Comparison of ENCODE assay signal across 2 cellular contexts in the genomic region with DNA sequence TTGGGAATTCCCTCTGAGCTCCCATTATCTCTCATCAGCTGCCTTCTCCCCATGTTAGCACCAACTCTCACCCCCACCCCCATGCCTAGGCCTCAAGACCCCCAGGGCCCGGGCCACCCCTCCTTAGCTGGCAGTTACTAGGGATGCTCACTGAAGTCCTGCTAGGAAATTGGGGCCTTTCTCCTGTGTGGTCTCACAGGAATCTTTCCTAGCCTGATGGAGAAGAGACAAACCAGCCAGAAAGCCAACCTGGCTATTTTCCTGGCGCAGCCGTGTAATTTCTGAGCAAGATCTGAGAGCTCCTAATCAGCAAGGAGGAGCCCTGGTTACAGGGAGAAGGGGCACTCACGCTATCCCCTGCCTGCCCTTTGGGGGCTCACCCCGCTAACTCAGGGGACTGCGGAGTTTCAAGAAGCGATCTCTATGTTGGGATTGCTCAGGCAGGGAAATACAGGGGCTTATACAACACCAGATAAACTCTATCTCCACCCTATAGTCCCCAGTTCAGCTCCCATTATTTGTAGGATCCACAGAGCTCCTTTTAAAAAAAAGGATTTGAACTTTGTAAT.
TF ChIP-seq lines count a peak whose summit lies in the region.

No MANE protein-coding gene starts in this region.

TF ChIP-seq in GM23338, 12 proteins besides CTCF, POLR2A, EP300 and RAD21 (continued from another document):
- TF ChIP-seq JUNB (IDR thresholded peaks at IDR 0.05; ENCODE audit: unreplicated experiment) (no peak), NANOG (IDR thresholded peaks at IDR 0.05; ENCODE audit: borderline replicate concordance) (no peak)
- TF ChIP-seq, protein P1, sequence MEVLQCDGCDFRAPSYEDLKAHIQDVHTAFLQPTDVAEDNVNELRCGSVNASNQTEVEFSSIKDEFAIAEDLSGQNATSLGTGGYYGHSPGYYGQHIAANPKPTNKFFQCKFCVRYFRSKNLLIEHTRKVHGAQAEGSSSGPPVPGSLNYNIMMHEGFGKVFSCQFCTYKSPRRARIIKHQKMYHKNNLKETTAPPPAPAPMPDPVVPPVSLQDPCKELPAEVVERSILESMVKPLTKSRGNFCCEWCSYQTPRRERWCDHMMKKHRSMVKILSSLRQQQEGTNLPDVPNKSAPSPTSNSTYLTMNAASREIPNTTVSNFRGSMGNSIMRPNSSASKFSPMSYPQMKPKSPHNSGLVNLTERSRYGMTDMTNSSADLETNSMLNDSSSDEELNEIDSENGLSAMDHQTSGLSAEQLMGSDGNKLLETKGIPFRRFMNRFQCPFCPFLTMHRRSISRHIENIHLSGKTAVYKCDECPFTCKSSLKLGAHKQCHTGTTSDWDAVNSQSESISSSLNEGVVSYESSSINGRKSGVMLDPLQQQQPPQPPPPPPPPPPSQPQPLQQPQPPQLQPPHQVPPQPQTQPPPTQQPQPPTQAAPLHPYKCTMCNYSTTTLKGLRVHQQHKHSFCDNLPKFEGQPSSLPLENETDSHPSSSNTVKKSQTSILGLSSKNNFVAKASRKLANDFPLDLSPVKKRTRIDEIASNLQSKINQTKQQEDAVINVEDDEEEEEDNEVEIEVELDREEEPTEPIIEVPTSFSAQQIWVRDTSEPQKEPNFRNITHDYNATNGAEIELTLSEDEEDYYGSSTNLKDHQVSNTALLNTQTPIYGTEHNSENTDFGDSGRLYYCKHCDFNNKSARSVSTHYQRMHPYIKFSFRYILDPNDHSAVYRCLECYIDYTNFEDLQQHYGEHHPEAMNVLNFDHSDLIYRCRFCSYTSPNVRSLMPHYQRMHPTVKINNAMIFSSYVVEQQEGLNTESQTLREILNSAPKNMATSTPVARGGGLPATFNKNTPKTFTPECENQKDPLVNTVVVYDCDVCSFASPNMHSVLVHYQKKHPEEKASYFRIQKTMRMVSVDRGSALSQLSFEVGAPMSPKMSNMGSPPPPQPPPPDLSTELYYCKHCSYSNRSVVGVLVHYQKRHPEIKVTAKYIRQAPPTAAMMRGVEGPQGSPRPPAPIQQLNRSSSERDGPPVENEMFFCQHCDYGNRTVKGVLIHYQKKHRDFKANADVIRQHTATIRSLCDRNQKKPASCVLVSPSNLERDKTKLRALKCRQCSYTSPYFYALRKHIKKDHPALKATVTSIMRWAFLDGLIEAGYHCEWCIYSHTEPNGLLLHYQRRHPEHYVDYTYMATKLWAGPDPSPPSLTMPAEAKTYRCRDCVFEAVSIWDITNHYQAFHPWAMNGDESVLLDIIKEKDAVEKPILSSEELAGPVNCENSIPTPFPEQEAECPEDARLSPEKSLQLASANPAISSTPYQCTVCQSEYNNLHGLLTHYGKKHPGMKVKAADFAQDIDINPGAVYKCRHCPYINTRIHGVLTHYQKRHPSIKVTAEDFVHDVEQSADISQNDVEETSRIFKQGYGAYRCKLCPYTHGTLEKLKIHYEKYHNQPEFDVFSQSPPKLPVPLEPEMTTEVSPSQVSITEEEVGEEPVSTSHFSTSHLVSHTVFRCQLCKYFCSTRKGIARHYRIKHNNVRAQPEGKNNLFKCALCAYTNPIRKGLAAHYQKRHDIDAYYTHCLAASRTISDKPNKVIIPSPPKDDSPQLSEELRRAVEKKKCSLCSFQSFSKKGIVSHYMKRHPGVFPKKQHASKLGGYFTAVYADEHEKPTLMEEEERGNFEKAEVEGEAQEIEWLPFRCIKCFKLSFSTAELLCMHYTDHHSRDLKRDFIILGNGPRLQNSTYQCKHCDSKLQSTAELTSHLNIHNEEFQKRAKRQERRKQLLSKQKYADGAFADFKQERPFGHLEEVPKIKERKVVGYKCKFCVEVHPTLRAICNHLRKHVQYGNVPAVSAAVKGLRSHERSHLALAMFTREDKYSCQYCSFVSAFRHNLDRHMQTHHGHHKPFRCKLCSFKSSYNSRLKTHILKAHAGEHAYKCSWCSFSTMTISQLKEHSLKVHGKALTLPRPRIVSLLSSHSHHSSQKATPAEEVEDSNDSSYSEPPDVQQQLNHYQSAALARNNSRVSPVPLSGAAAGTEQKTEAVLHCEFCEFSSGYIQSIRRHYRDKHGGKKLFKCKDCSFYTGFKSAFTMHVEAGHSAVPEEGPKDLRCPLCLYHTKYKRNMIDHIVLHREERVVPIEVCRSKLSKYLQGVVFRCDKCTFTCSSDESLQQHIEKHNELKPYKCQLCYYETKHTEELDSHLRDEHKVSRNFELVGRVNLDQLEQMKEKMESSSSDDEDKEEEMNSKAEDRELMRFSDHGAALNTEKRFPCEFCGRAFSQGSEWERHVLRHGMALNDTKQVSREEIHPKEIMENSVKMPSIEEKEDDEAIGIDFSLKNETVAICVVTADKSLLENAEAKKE (CRISPR knock-in tag; IDR thresholded peaks at IDR 0.05): no peak

TF ChIP-seq in liver, 16 proteins besides CTCF, POLR2A, EP300 and RAD21 (continued from another document):
- TF ChIP-seq, protein P2, sequence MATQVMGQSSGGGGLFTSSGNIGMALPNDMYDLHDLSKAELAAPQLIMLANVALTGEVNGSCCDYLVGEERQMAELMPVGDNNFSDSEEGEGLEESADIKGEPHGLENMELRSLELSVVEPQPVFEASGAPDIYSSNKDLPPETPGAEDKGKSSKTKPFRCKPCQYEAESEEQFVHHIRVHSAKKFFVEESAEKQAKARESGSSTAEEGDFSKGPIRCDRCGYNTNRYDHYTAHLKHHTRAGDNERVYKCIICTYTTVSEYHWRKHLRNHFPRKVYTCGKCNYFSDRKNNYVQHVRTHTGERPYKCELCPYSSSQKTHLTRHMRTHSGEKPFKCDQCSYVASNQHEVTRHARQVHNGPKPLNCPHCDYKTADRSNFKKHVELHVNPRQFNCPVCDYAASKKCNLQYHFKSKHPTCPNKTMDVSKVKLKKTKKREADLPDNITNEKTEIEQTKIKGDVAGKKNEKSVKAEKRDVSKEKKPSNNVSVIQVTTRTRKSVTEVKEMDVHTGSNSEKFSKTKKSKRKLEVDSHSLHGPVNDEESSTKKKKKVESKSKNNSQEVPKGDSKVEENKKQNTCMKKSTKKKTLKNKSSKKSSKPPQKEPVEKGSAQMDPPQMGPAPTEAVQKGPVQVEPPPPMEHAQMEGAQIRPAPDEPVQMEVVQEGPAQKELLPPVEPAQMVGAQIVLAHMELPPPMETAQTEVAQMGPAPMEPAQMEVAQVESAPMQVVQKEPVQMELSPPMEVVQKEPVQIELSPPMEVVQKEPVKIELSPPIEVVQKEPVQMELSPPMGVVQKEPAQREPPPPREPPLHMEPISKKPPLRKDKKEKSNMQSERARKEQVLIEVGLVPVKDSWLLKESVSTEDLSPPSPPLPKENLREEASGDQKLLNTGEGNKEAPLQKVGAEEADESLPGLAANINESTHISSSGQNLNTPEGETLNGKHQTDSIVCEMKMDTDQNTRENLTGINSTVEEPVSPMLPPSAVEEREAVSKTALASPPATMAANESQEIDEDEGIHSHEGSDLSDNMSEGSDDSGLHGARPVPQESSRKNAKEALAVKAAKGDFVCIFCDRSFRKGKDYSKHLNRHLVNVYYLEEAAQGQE (IDR thresholded peaks at IDR 0.05): no peak
- TF ChIP-seq TAF1 (conservative IDR thresholded peaks at IDR 0.05) (no peak), HNF4G (IDR thresholded peaks at IDR 0.05) (no peak), HNF4A (conservative IDR thresholded peaks at IDR 0.05) (no peak)
